8 cellular contexts compared by ENCODE assay signal in genomic region chr19:45717131-45717982, GRCh38. TPM values are rescaled to one million over a fixed set of nuclear protein-coding genes. Genes with fewer than 3 reads are reported as not detected.
DNase-seq lines count a peak whose midpoint lies in the region; ATAC-seq and TF ChIP-seq lines count a peak whose summit lies in the region.

No MANE protein-coding gene starts in this region.

- peak overlapping the region; percentile 67 for H3K9ac ChIP-seq in KMS-11
- peak overlapping the region; percentile 93 for H3K9ac ChIP-seq in mucosa of stomach (ENCODE audit: low read length)

- in situ Hi-C loops in Panc1 (cut with HindIII; ENCODE audit: low pct_unique_long_range_greater_than_20kb, low sequenced_read_pairs): no loop called here

- H3K27ac Mint-ChIP-seq in activated T-cell treated with anti-CD3 and anti-CD28 coated beads, Interleukin-2, amount 50 U/mL, for 72 hours: peak overlapping the region; percentile 92

- H3K4me1 ChIP-seq in KMS-11 (ENCODE audit: low read depth, poor library complexity, severe bottlenecking): peaks cover 29% of the 10 kb centered on the region
- peaks cover 15% of the 10 kb centered on the region for H3K4me1 ChIP-seq in Panc1 (ENCODE audit: control insufficient read depth, insufficient read depth, low read length)
- H3K4me1 ChIP-seq in mucosa of stomach (ENCODE audit: control insufficient read depth, insufficient read depth, low read length): peaks cover 20% of the 10 kb centered on the region

- ATAC-seq in GM21737 (IDR thresholded peaks at IDR 0.05; ENCODE audit: unreplicated experiment): peak; percentile 86
- peak; percentile 96 for ATAC-seq in Panc1
- peak; percentile 98 for ATAC-seq in activated T-cell treated with anti-CD3 and anti-CD28 coated beads, Interleukin-2, amount 50 U/mL, for 72 hours (replicated peaks in 1 of 2)
- peak; percentile 89 for ATAC-seq in esophagus mucosa

- POLR2A ChIA-PET in Panc1 (lab: Charles Lee): interaction anchor here (1.2 kb wide), 1 partner anchor 52 kb away, joined by 3 read pairs; the partner anchor contains the start of gene SIX5

- BruUV-seq in Panc1 (replicated peaks; lab: Mats Ljungman, UMichigan): no TSS peak

- H2AFZ ChIP-seq in KMS-11 (ENCODE audit: low read depth): peak overlapping the region; percentile 15; the same call in 1 of the 2 replicates

- intact Hi-C loops in Panc1 (cut with micrococcal nuclease; ENCODE audit: unreplicated experiment): no loop called here

- peaks cover 4 to 18% of the 10 kb centered on the region in 2 donors for H3K36me3 Mint-ChIP-seq in activated T-cell treated with anti-CD3 and anti-CD28 coated beads, Interleukin-2, amount 50 U/mL, for 72 hours (ENCODE audit: insufficient read depth in 2 of 2)

- H3K4me3 ChIP-seq in KMS-11 (IDR thresholded peaks at IDR 0.05; ENCODE audit: insufficient read depth, low read depth, low read length): peak overlapping the region; percentile 76
- H3K4me3 ChIP-seq in Panc1 (ENCODE audit: low read depth in 2 of 2, low read length in 2 of 2): peak overlapping the region; percentile 72 to 92
- peak overlapping the region; percentile 91 for H3K4me3 ChIP-seq in mucosa of stomach (ENCODE audit: low read length)

- no peaks in the 10 kb centered on the region for H3K9me3 ChIP-seq in Panc1 (ENCODE audit: control insufficient read depth, insufficient read depth, low read depth, low read length)
- no peaks in the 10 kb centered on the region for H3K9me3 ChIP-seq in mucosa of stomach (ENCODE audit: control insufficient read depth, low read length)

- H3K36me3 ChIP-seq in KMS-11 (ENCODE audit: insufficient read depth): no peaks in the 10 kb centered on the region
- H3K36me3 ChIP-seq in Panc1 (ENCODE audit: control insufficient read depth, insufficient read depth, low read length): no peaks in the 10 kb centered on the region
- no peaks in the 10 kb centered on the region for H3K36me3 ChIP-seq in mucosa of stomach (ENCODE audit: control insufficient read depth, insufficient read depth, low read length)

- H3K79me2 ChIP-seq in KMS-11 (ENCODE audit: insufficient read depth, low read depth): peaks cover 33% of the 10 kb centered on the region; the same call in 1 of the 2 replicates

- H3K27ac ChIP-seq in KMS-11: peak overlapping the region; percentile 52
- H3K27ac ChIP-seq in Panc1 (ENCODE audit: low read length): peak overlapping the region; percentile 96

- H3K4me1 Mint-ChIP-seq in activated T-cell treated with anti-CD3 and anti-CD28 coated beads, Interleukin-2, amount 50 U/mL, for 72 hours (ENCODE audit: low read depth): peaks cover 30% of the 10 kb centered on the region

- no peaks in the 10 kb centered on the region for H3K9me3 Mint-ChIP-seq in activated T-cell treated with anti-CD3 and anti-CD28 coated beads, Interleukin-2, amount 50 U/mL, for 72 hours

- TF ChIP-seq CTCF in KMS-11 (conservative IDR thresholded peaks at IDR 0.05; ENCODE audit: low read depth, low read length): 0 out of 2 replicates have a peak, but pooled peaks have one; percentile 17
- no peak for TF ChIP-seq CTCF in Panc1 (IDR thresholded peaks at IDR 0.05)

- no peaks in the 10 kb centered on the region for H3K27me3 Mint-ChIP-seq in activated T-cell treated with anti-CD3 and anti-CD28 coated beads, Interleukin-2, amount 50 U/mL, for 72 hours (ENCODE audit: low read depth)

- H4K20me1 ChIP-seq in KMS-11 (ENCODE audit: insufficient read depth): no peaks in the 10 kb centered on the region

- H3K4me2 ChIP-seq in KMS-11: peak overlapping the region; percentile 83

- H3K4me3 Mint-ChIP-seq in activated T-cell treated with anti-CD3 and anti-CD28 coated beads, Interleukin-2, amount 50 U/mL, for 72 hours: peak overlapping the region; percentile 98 to 99

- DNase-seq in DMS53 treated with DMSO at 0.1 percent for 48 hours (lab: John Stamatoyannopoulos, UW; ENCODE audit: unreplicated experiment) (peak; percentile 98), Panc1 (ENCODE audit: low read depth, low spot score) (peak; percentile 97)
- DNase-seq in activated T-cell treated with anti-CD3 and anti-CD28 coated beads, Interleukin-2, amount 50 U/mL, for 72 hours: peak; percentile 98 to 99
- DNase-seq in stimulated activated CD8-positive, alpha-beta memory T cell treated with anti-CD3 and anti-CD28 coated beads, Interleukin-4, amount 100 ng/mL, for 48 hours: peak; percentile 98

- CTCF ChIA-PET in Panc1 (lab: Charles Lee): interaction anchor here (0.9 to 1.0 kb wide), 2 partner anchors 53 to 99 kb away, joined by 4 read pairs; no protein-coding TSS in a partner anchor

- H3K27me3 ChIP-seq in KMS-11 (ENCODE audit: insufficient read depth, low read depth): no peaks in the 10 kb centered on the region
- H3K27me3 ChIP-seq in Panc1 (ENCODE audit: control insufficient read depth, insufficient read depth, low read length): no peaks in the 10 kb centered on the region
- H3K27me3 ChIP-seq in mucosa of stomach (ENCODE audit: control insufficient read depth, insufficient read depth, low read length): no peaks in the 10 kb centered on the region

RNA-seq across cellular contexts. Expression of gene FBXO46, which starts 13.3 kb away (rescaled TPM):
- total RNA-seq in Panc1 (2021; ENCODE audit: unreplicated experiment) (25.1 TPM), esophagus mucosa (30.3 TPM)
- polyA plus RNA-seq in Panc1 (2012; ENCODE audit: insufficient read length): 11.6 TPM
- 10 to 100 TPM; 38.4 to 46.5 TPM for total RNA-seq in activated T-cell treated with anti-CD3 and anti-CD28 coated beads, Interleukin-2, amount 50 U/mL, for 72 hours

RNA-seq across cellular contexts. Expression of gene MEIOSIN, which starts 15.9 kb away (rescaled TPM):
- total RNA-seq in Panc1 (2021; ENCODE audit: unreplicated experiment): not detected
- polyA plus RNA-seq in Panc1 (2012; ENCODE audit: insufficient read length): not detected
- total RNA-seq in activated T-cell treated with anti-CD3 and anti-CD28 coated beads, Interleukin-2, amount 50 U/mL, for 72 hours: under 1 TPM; 0.09 to 0.19 TPM
- not detected for total RNA-seq in esophagus mucosa

RNA-seq across cellular contexts. Expression of gene QPCTL, which starts 24.9 kb away (rescaled TPM):
- total RNA-seq in Panc1 (2021; ENCODE audit: unreplicated experiment) (19.4 TPM), esophagus mucosa (5.7 TPM)
- 20.4 TPM for polyA plus RNA-seq in Panc1 (2012; ENCODE audit: insufficient read length)
- total RNA-seq in activated T-cell treated with anti-CD3 and anti-CD28 coated beads, Interleukin-2, amount 50 U/mL, for 72 hours: 10 to 100 TPM; 20.8 to 29.8 TPM

RNA-seq across cellular contexts. Expression of gene SNRPD2, which starts 25.6 kb away (rescaled TPM):
- total RNA-seq in Panc1 (2021; ENCODE audit: unreplicated experiment): 496 TPM
- 674 TPM for polyA plus RNA-seq in Panc1 (2012; ENCODE audit: insufficient read length)
- 100 to 1,000 TPM; 449 to 481 TPM for total RNA-seq in activated T-cell treated with anti-CD3 and anti-CD28 coated beads, Interleukin-2, amount 50 U/mL, for 72 hours
- 387 TPM for total RNA-seq in esophagus mucosa

RNA-seq across cellular contexts. Expression of gene GIPR, which starts 49.3 kb away (rescaled TPM):
- 2.0 TPM for total RNA-seq in Panc1 (2021; ENCODE audit: unreplicated experiment)
- 1.9 TPM for polyA plus RNA-seq in Panc1 (2012; ENCODE audit: insufficient read length)
- 10 to 100 TPM in 1 of 2 donors, 1 to 10 TPM in 1; 5.9 to 11.0 TPM for total RNA-seq in activated T-cell treated with anti-CD3 and anti-CD28 coated beads, Interleukin-2, amount 50 U/mL, for 72 hours
- total RNA-seq in esophagus mucosa: 0.16 TPM

Comparison
In these comparisons a context has a peak if more than half of its experiments do, and no peak if none do; other contexts are left out.
1. Peak in every context shown above with its lines: DNase-seq, ATAC-seq, H3K4me3 ChIP-seq and H3K27ac ChIP-seq.